8 cellular contexts compared by ENCODE assay signal in the genomic region with DNA sequence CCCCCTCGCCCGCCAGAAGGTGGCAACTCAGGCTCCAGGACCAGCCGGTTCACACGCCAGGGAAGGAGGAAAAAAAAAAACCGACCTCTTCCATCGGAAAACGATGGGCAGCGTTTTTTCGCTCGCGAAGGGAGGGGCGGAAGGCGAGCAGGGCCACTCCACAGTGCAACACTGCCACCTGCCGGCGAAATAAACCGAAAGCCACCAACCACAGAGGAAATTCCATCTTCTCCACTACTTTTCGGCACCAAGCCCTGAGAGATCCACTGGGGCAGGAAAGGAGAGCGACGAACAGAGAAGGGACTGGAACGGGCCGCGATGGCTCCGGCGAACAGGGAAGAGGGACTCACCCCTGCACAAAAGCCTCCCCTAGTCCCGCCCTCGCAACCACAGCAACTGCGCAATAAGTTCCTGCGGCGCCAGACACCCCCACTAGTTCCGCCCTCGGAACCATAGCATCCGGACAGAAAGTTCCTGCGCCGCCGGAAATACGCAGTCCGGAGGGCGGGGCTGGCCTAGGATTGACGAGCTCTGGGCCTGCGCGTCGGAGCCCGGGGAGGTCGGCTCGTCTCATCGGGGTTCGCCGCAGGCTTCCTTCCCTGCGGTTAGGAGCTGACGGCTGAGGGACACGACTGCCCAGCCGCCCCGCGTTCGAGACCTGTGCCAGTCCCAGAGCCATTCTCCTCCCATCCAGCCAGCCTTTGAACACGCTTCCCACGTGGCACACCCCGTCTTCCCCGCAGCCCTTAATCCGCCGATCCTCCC. TPM values are rescaled to one million over a fixed set of nuclear protein-coding genes. Genes with fewer than 3 reads are reported as not detected.
DNase-seq lines count a peak whose midpoint lies in the region; ATAC-seq and TF ChIP-seq lines count a peak whose summit lies in the region.

No MANE protein-coding gene starts in this region.

- peak overlapping the region; percentile 77 for H3K4me2 ChIP-seq in mammary epithelial cell (ENCODE audit: insufficient read depth, low read depth, low read length)

- H3K4me1 ChIP-seq in mammary epithelial cell (ENCODE audit: insufficient read depth, low read length) = peaks cover 10% of the 10 kb centered on the region

- in situ Hi-C loops in mammary epithelial cell (cut with MboI; ENCODE audit: low sequenced_read_pairs in 2 of 2) = no loop called here

- DNase-seq in AG09309 (ENCODE audit: low read depth) (peak; percentile 88), NCI-H2196 (lab: John Stamatoyannopoulos, UW; ENCODE audit: unreplicated experiment) (peak; percentile 83), mammary epithelial cell (peak; percentile 92), iPS-NIHi7 (ENCODE audit: extremely low spot score) (peak; percentile 79), smooth muscle cell of the brain vasculature (ENCODE audit: low read depth, low spot score) (peak; percentile 82)

- no peaks in the 10 kb centered on the region for H3K27me3 ChIP-seq in mammary epithelial cell (ENCODE audit: insufficient read depth, low read length)

- peak overlapping the region; percentile 61 for H3K4me3 ChIP-seq in AG09309 (ENCODE audit: control insufficient read depth, low read depth, low read length)
- peak overlapping the region; percentile 63 to 68 (median 67) for H3K4me3 ChIP-seq in mammary epithelial cell (replicated peaks in 1 of 3; ENCODE audit: insufficient read depth in 1 of 3, low read depth in 2 of 3, low read length in 3 of 3)

- TF ChIP-seq CTCF in AG09309 (IDR thresholded peaks at IDR 0.05; ENCODE audit: control insufficient read depth, insufficient read depth, low read depth, low read length, missing control alignments) (peak; percentile 92), VCaP (conservative IDR thresholded peaks at IDR 0.05) (peak; percentile 66), mammary epithelial cell (conservative IDR thresholded peaks at IDR 0.05 in 1 of 2, IDR thresholded peaks at IDR 0.05 in 1 of 2; ENCODE audit: extremely low read depth in 1 of 2, insufficient read depth in 1 of 2, low read depth in 1 of 2, low read length in 2 of 2) (peak; percentile 73 to 95)

- ATAC-seq in GM18907 (IDR thresholded peaks at IDR 0.05; ENCODE audit: unreplicated experiment) = peak; percentile 95
- peak; percentile 83 for ATAC-seq in HG03139 (IDR thresholded peaks at IDR 0.05; ENCODE audit: unreplicated experiment)

- H3K79me2 ChIP-seq in mammary epithelial cell (ENCODE audit: insufficient read depth, low read length) = no peaks in the 10 kb centered on the region

- CTCF ChIA-PET in mammary epithelial cell (lab: Charles Lee; ENCODE audit: low non-redundant PET) = interaction anchor here (0.6 kb wide), 1 partner anchor 60 kb away, joined by 6 read pairs; no protein-coding TSS in a partner anchor

- WGBS in mammary epithelial cell (ENCODE audit: low coverage, missing lambda C conversion rate) = 3% methylated on average over 20 of the region's 61 CpGs

- H3K27ac ChIP-seq in VCaP (peak overlapping the region; percentile 65), mammary epithelial cell (ENCODE audit: insufficient read depth, low read depth, low read length) (peak overlapping the region; percentile 81)

- no peaks in the 10 kb centered on the region for H4K20me1 ChIP-seq in mammary epithelial cell (ENCODE audit: insufficient read depth, low read length)

- intact Hi-C loops in mammary epithelial cell (cut with micrococcal nuclease) = no loop called here

- peak overlapping the region; percentile 74 for H3K9ac ChIP-seq in mammary epithelial cell (ENCODE audit: insufficient read depth, low read length)

- BruUV-seq in mammary epithelial cell (replicated peaks; lab: Mats Ljungman, UMichigan) = no TSS peak

- H3K36me3 ChIP-seq in mammary epithelial cell (ENCODE audit: insufficient read depth, low read length) = no peaks in the 10 kb centered on the region

- H3K9me3 ChIP-seq in mammary epithelial cell (replicated peaks; ENCODE audit: insufficient read depth, low read length) = no peaks in the 10 kb centered on the region

- dilution Hi-C loops in mammary epithelial cell (cut with HindIII; ENCODE audit: low sequenced_read_pairs) = no loop called here

- H2AFZ ChIP-seq in mammary epithelial cell (ENCODE audit: low read depth, low read length) = peak overlapping the region; percentile 93

RNA-seq across cellular contexts. Expression of gene FAM156A, which starts 23.4 kb away (rescaled TPM):
- 10 to 100 TPM; 10.3 to 22.5 TPM for total RNA-seq in mammary epithelial cell
- polyA plus RNA-seq in mammary epithelial cell = 11.9 TPM
- polyA minus RNA-seq in mammary epithelial cell = 1.8 TPM

RNA-seq across cellular contexts. Expression of gene FAM156B, which starts 37.8 kb away (rescaled TPM):
- total RNA-seq in mammary epithelial cell = 10 to 100 TPM; 11.0 to 13.6 TPM
- 16.9 TPM for polyA plus RNA-seq in mammary epithelial cell
- 5.7 TPM for polyA minus RNA-seq in mammary epithelial cell

Comparison
In these comparisons a context has a peak if more than half of its experiments do, and no peak if none do; other contexts are left out.
1. Peak in every context shown above with its lines: DNase-seq, ATAC-seq, H3K4me3 ChIP-seq and H3K27ac ChIP-seq.